Comparison of ENCODE assay signal across 9 cellular contexts in the genomic region with DNA sequence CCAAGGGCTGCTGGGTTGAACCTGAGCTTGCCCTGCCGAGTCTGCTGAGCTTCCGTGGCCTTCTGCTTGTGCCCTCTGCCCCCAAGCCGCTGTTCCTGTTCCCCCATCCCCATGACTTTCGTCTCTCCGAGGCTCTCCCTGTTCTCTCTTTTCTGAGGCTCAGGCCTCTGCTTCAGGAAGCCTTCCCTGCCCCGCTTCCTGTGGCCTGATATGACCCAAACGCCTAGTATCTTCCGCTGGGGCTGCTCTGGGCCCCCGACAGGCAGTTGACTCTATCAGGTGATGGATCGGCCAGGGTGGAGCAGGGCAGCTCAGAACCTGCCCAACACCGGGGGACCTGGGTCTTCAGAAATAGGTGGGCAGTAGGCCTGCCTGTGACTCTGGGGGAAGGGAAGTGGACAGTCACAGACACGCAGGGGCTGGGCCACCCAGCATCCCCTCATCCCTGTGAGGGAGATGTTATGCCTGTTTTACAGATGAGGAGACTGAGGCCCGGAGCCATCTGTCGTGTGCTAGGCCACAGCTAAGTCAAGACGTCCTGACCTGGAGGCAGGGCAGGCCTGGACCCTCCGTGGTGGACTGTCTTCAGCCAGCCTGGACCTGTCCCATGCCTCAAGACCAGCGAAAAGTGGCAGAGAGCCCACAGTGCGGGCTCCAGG. TPM values are rescaled to one million over a fixed set of nuclear protein-coding genes. Genes with fewer than 3 reads are reported as not detected.
DNase-seq lines count a peak whose midpoint lies in the region; ATAC-seq and TF ChIP-seq lines count a peak whose summit lies in the region.
"Had no signal": no experiment of that assay in that cellular context is flagged by ENCODE, and none has a peak within 500 bp of the region (broad histone marks: within the 10 kb centered on the region; RNA-seq: fewer than 3 reads in every experiment).

No MANE protein-coding gene starts in this region.

- peak overlapping the region; percentile 100 for H3K4me3 Mint-ChIP-seq in natural killer cell treated with Interleukin-12 subunit alpha and Interleukin-12 subunit beta and Interleukin-15 and Interleukin-18, amount 100 ng/mL, for 72 hours

- H3K36me3 ChIP-seq in NT2/D1 (ENCODE audit: insufficient read depth, insufficient read length, low read length): peaks cover 55% of the 10 kb centered on the region

- no peak for ATAC-seq in natural killer cell treated with Interleukin-12 subunit alpha and Interleukin-12 subunit beta and Interleukin-15 and Interleukin-18, amount 100 ng/mL, for 72 hours
- ATAC-seq in GM19395 (IDR thresholded peaks at IDR 0.05; ENCODE audit: unreplicated experiment): no peak
- no peak for ATAC-seq in GM18502 (IDR thresholded peaks at IDR 0.05; ENCODE audit: poor library complexity, unreplicated experiment)

- H3K27me3 ChIP-seq in NT2/D1 (ENCODE audit: insufficient read depth, insufficient read length): no peaks in the 10 kb centered on the region

- H3K36me3 Mint-ChIP-seq in natural killer cell treated with Interleukin-12 subunit alpha and Interleukin-12 subunit beta and Interleukin-15 and Interleukin-18, amount 100 ng/mL, for 72 hours: no peaks in the 10 kb centered on the region

- H3K27ac Mint-ChIP-seq in natural killer cell treated with Interleukin-12 subunit alpha and Interleukin-12 subunit beta and Interleukin-15 and Interleukin-18, amount 100 ng/mL, for 72 hours: peak overlapping the region; percentile 99

- H3K27ac ChIP-seq in C4-2B: peak overlapping the region; percentile 95

- no peak for DNase-seq in NT2/D1 (ENCODE audit: low read depth, low spot score)
- DNase-seq in choroid plexus epithelial cell (ENCODE audit: low read depth): no peak
- no peak for DNase-seq in natural killer cell treated with Interleukin-12 subunit alpha and Interleukin-12 subunit beta and Interleukin-15 and Interleukin-18, amount 100 ng/mL, for 72 hours (ENCODE audit: low spot score)
- DNase-seq in NCI-H1105 treated with DMSO at 0.1 percent for 48 hours (lab: John Stamatoyannopoulos, UW): no peak
- no peak for DNase-seq in activated gamma-delta T cell (lab: John Stamatoyannopoulos, UW)
- DNase-seq: NCI-H510A had no signal

- H3K4me3 ChIP-seq in NT2/D1 (ENCODE audit: insufficient read length, low read depth) (peak overlapping the region; percentile 95), choroid plexus epithelial cell (ENCODE audit: low read depth, low read length) (peak overlapping the region; percentile 70)

- peaks cover 24% of the 10 kb centered on the region for H3K4me1 ChIP-seq in NT2/D1 (ENCODE audit: insufficient read depth, insufficient read length)

- H3K9me3 Mint-ChIP-seq in natural killer cell treated with Interleukin-12 subunit alpha and Interleukin-12 subunit beta and Interleukin-15 and Interleukin-18, amount 100 ng/mL, for 72 hours: no peaks in the 10 kb centered on the region

- H3K4me1 Mint-ChIP-seq in natural killer cell treated with Interleukin-12 subunit alpha and Interleukin-12 subunit beta and Interleukin-15 and Interleukin-18, amount 100 ng/mL, for 72 hours (ENCODE audit: low read depth in 2 of 2): peaks cover 26 to 30% of the 10 kb centered on the region in 2 donors

- H3K9me3 ChIP-seq in NT2/D1 (ENCODE audit: insufficient read depth, low read length): no peaks in the 10 kb centered on the region

- no peaks in the 10 kb centered on the region for H3K27me3 Mint-ChIP-seq in natural killer cell treated with Interleukin-12 subunit alpha and Interleukin-12 subunit beta and Interleukin-15 and Interleukin-18, amount 100 ng/mL, for 72 hours

- TF ChIP-seq CTCF in C4-2B (conservative IDR thresholded peaks at IDR 0.05) (no peak), choroid plexus epithelial cell (conservative IDR thresholded peaks at IDR 0.05; ENCODE audit: low read depth, low read length) (no peak)

- H3K9ac ChIP-seq in NT2/D1 (ENCODE audit: insufficient read length, low read depth): peak overlapping the region; percentile 90

RNA-seq across cellular contexts. Expression of a gene that starts 16.3 kb away (rescaled TPM):
- 10 to 100 TPM; 29.5 to 46.9 TPM for total RNA-seq in natural killer cell treated with Interleukin-12 subunit alpha and Interleukin-12 subunit beta and Interleukin-15 and Interleukin-18, amount 100 ng/mL, for 72 hours

RNA-seq across cellular contexts. Expression of a gene that starts 16.8 kb away (rescaled TPM):
- 10 to 100 TPM; 13.9 to 16.4 TPM for total RNA-seq in natural killer cell treated with Interleukin-12 subunit alpha and Interleukin-12 subunit beta and Interleukin-15 and Interleukin-18, amount 100 ng/mL, for 72 hours

RNA-seq across cellular contexts. Expression of a gene that starts 17.5 kb away (rescaled TPM):
- total RNA-seq in natural killer cell treated with Interleukin-12 subunit alpha and Interleukin-12 subunit beta and Interleukin-15 and Interleukin-18, amount 100 ng/mL, for 72 hours: 10 to 100 TPM; 40.9 to 62.7 TPM

RNA-seq across cellular contexts. Expression of a gene that starts 21.4 kb away (rescaled TPM):
- total RNA-seq in natural killer cell treated with Interleukin-12 subunit alpha and Interleukin-12 subunit beta and Interleukin-15 and Interleukin-18, amount 100 ng/mL, for 72 hours: 100 to 1,000 TPM; 130 to 236 TPM

RNA-seq across cellular contexts. Expression of a gene that starts 22.9 kb away (rescaled TPM):
- total RNA-seq in natural killer cell treated with Interleukin-12 subunit alpha and Interleukin-12 subunit beta and Interleukin-15 and Interleukin-18, amount 100 ng/mL, for 72 hours: not detected
